In the genomic region with DNA sequence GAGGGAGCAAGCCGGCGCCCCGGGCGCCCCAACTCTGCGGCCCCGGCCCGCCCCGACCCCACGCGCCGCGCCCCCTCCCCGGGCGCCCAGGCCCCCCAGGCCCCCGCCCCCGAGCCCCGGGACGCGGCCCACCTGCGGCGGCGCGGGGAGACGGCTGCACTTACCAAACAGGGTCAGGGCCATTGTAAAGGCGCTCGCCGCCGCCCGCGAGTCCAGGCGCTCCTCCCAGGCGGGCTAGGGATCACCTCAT, we compare ENCODE assay signal across 8 cellular contexts. TPM values are rescaled to one million over a fixed set of nuclear protein-coding genes. Genes with fewer than 3 reads are reported as not detected.
A peak's percentile ranks its signal among the peaks of the same experiment; 100 is the strongest.
DNase-seq lines count a peak whose midpoint lies in the region; ATAC-seq and TF ChIP-seq lines count a peak whose summit lies in the region.

No MANE protein-coding gene starts in this region.

- intact Hi-C loops in Calu3 (cut with micrococcal nuclease; ENCODE audit: unreplicated experiment) (no loop called here), PC-3 (cut with micrococcal nuclease) (no loop called here)

- no peak overlapping the region for H3K27ac ChIP-seq in PC-3 (ENCODE audit: low read length)
- peak overlapping the region; percentile 92 for H3K27ac ChIP-seq in neural progenitor cell

- no peaks in the 10 kb centered on the region for H3K9me3 ChIP-seq in PC-3 (ENCODE audit: low read length)
- no peaks in the 10 kb centered on the region for H3K9me3 ChIP-seq in neural progenitor cell (ENCODE audit: low read depth)

- H3K9me3 Mint-ChIP-seq in Calu3 (ENCODE audit: low read depth, unreplicated experiment) (no peaks in the 10 kb centered on the region), neural progenitor cell (no peaks in the 10 kb centered on the region)

- BruUV-seq in Calu3 (replicated peaks; lab: Mats Ljungman, UMichigan): no TSS peak
- no TSS peak for BruUV-seq in PC-3 (replicated peaks; lab: Mats Ljungman, UMichigan)

- no peaks in the 10 kb centered on the region for H3K36me3 ChIP-seq in H7 (replicated peaks; ENCODE audit: control insufficient read depth, insufficient read depth, low read length)
- no peaks in the 10 kb centered on the region for H3K36me3 ChIP-seq in PC-3 (ENCODE audit: low read depth, low read length)
- no peaks in the 10 kb centered on the region for H3K36me3 ChIP-seq in neural progenitor cell

- H3F3A ChIP-seq in PC-3 (ENCODE audit: low read length, unreplicated experiment) (no peaks in the 10 kb centered on the region), neural progenitor cell (ENCODE audit: low read depth) (peaks cover 48% of the 10 kb centered on the region)

- H3K27ac Mint-ChIP-seq in Calu3 (ENCODE audit: unreplicated experiment): no peak overlapping the region
- H3K27ac Mint-ChIP-seq in neural progenitor cell: peak overlapping the region; percentile 100

- H2AFZ ChIP-seq in PC-3 (ENCODE audit: low read length) (peak overlapping the region; percentile 91), neural progenitor cell (replicated peaks) (peak overlapping the region; percentile 90)

- H3K9ac ChIP-seq in PC-3 (ENCODE audit: low read length) (peak overlapping the region; percentile 56), neural progenitor cell (peak overlapping the region; percentile 65)

- peak overlapping the region; percentile 90 for H3K4me2 ChIP-seq in PC-3 (ENCODE audit: low read length)
- peak overlapping the region; percentile 99 for H3K4me2 ChIP-seq in neural progenitor cell

- H3K4me1 ChIP-seq in PC-3 (ENCODE audit: insufficient read depth, low read length): peaks cover 7% of the 10 kb centered on the region; the same call in 1 of the 2 replicates
- H3K4me1 ChIP-seq in neural progenitor cell: peaks cover 63% of the 10 kb centered on the region

- H3K27me3 Mint-ChIP-seq in Calu3 (ENCODE audit: unreplicated experiment): peaks cover 50% of the 10 kb centered on the region
- peaks cover 2% of the 10 kb centered on the region for H3K27me3 Mint-ChIP-seq in neural progenitor cell (ENCODE audit: insufficient read depth, low read depth)

- H3K4me3 Mint-ChIP-seq in Calu3 (ENCODE audit: low read depth, unreplicated experiment) (peak overlapping the region; percentile 70), neural progenitor cell (peak overlapping the region; percentile 99)

- peak overlapping the region; percentile 77 for H3K4me3 ChIP-seq in H7 (ENCODE audit: insufficient read depth, low read depth, low read length)
- peak overlapping the region; percentile 73 for H3K4me3 ChIP-seq in PC-3 (ENCODE audit: low read length)
- H3K4me3 ChIP-seq in epithelial cell of proximal tubule (ENCODE audit: low read depth, low read length): peak overlapping the region; percentile 62
- peak overlapping the region; percentile 97 for H3K4me3 ChIP-seq in neural progenitor cell

- POLR2A ChIA-PET in PC-3 (lab: Charles Lee; ENCODE audit: unreplicated experiment): interaction anchor here (0.5 to 0.7 kb wide), 2 partner anchors 26 to 116 kb away, joined by 3 to 5 read pairs; no protein-coding TSS in a partner anchor

- H3K9me2 ChIP-seq in PC-3 (replicated peaks; ENCODE audit: low read length): no peaks in the 10 kb centered on the region

- DNase-seq in Calu3 (no peak), H7 (peak; percentile 77), PC-3 (no peak), epithelial cell of proximal tubule (ENCODE audit: low read depth) (no peak), neural progenitor cell (ENCODE audit: low spot score) (no peak), DMS79 (lab: John Stamatoyannopoulos, UW) (no peak), GM19240 (ENCODE audit: insufficient read length, low spot score) (no peak)

- no peaks in the 10 kb centered on the region for H3K27me3 ChIP-seq in H7 (ENCODE audit: control insufficient read depth, insufficient read depth, low read length)
- peaks cover 25% of the 10 kb centered on the region for H3K27me3 ChIP-seq in PC-3 (ENCODE audit: low read length)
- H3K27me3 ChIP-seq in neural progenitor cell: no peaks in the 10 kb centered on the region

- H3K4me1 Mint-ChIP-seq in Calu3 (ENCODE audit: low read depth, unreplicated experiment): no peaks in the 10 kb centered on the region
- peaks cover 41% of the 10 kb centered on the region for H3K4me1 Mint-ChIP-seq in neural progenitor cell

- H3K36me3 Mint-ChIP-seq in Calu3 (ENCODE audit: insufficient read depth, unreplicated experiment): peaks cover 23% of the 10 kb centered on the region
- no peaks in the 10 kb centered on the region for H3K36me3 Mint-ChIP-seq in neural progenitor cell

- no peak for TF ChIP-seq CTCF in Calu3 (IDR thresholded peaks at IDR 0.05; ENCODE audit: unreplicated experiment)
- no peak for TF ChIP-seq CTCF in PC-3 (conservative IDR thresholded peaks at IDR 0.05; ENCODE audit: low read depth, low read length)
- TF ChIP-seq CTCF in epithelial cell of proximal tubule (conservative IDR thresholded peaks at IDR 0.05; ENCODE audit: low read depth, low read length): no peak
- no peak for TF ChIP-seq CTCF in neural progenitor cell (IDR thresholded peaks at IDR 0.05)

- H4K20me1 ChIP-seq in PC-3 (ENCODE audit: low read length): no peaks in the 10 kb centered on the region
- peaks cover 14% of the 10 kb centered on the region for H4K20me1 ChIP-seq in neural progenitor cell (ENCODE audit: low read depth)

- no peaks in the 10 kb centered on the region for H3K79me2 ChIP-seq in PC-3 (ENCODE audit: low read length)
- peaks cover 58% of the 10 kb centered on the region for H3K79me2 ChIP-seq in neural progenitor cell (ENCODE audit: low read depth)

- CTCF ChIA-PET in Calu3 (lab: Charles Lee) (interaction anchor here (0.9 kb wide), 1 partner anchor 32 kb away, joined by 5 read pairs; no protein-coding TSS in a partner anchor), PC-3 (lab: Charles Lee) (no interaction called here)

- ATAC-seq in PC-3: peak; percentile 69
- no peak for ATAC-seq in HG03469 (IDR thresholded peaks at IDR 0.05; ENCODE audit: unreplicated experiment)

RNA-seq across cellular contexts. Expression of a gene that starts 0.5 kb away (rescaled TPM):
- total RNA-seq in Calu3 (2022): 1.3 and 2.4 TPM in 2 replicates
- total RNA-seq in H7 (2014; rRNA removed; shearing (Covaris generic)): 30.4 and 37.9 TPM in 2 replicates
- 7.8 and 9.2 TPM in 2 replicates for total RNA-seq in PC-3 (2014; rRNA removed)
- total RNA-seq in epithelial cell of proximal tubule: 12.2 and 22.5 TPM in 2 replicates
- total RNA-seq in neural progenitor cell (ENCODE audit: low replicate concordance): 45.0 and 46.6 TPM in 2 replicates
